Comparison of ENCODE assay signal across 8 cellular contexts in genomic region chr20:47276856-47277541, GRCh38.
DNase-seq lines count a peak whose midpoint lies in the region; ATAC-seq, FAIRE-seq and TF ChIP-seq lines count a peak whose summit lies in the region.

No MANE protein-coding gene starts in this region.

- peak overlapping the region; percentile 19 for H3K9ac ChIP-seq in skeletal muscle satellite cell (ENCODE audit: low read depth, low read length)

- no peak for DNase-seq in GM23338 (ENCODE audit: low spot score)
- peak; percentile 44 to 87 (median 71) for DNase-seq in adrenal gland
- peak; percentile 68 for DNase-seq in left cardiac atrium
- DNase-seq in GOT3 (lab: John Stamatoyannopoulos, UW) = no peak
- no peak for DNase-seq in NCI-H524 (lab: John Stamatoyannopoulos, UW)
- no peak for DNase-seq in D721Med (ENCODE audit: insufficient read length, low spot score)

- no peak overlapping the region for H3K4me2 ChIP-seq in GM23338
- H3K4me2 ChIP-seq in skeletal muscle satellite cell (ENCODE audit: low read length) = peak overlapping the region; percentile 58

- H3F3A ChIP-seq in GM23338 (replicated peaks; ENCODE audit: low read depth) = peaks cover 53% of the 10 kb centered on the region

- H3K27me3 ChIP-seq in GM23338 (ENCODE audit: insufficient read depth) = no peaks in the 10 kb centered on the region
- no peaks in the 10 kb centered on the region for H3K27me3 ChIP-seq in adrenal gland
- no peaks in the 10 kb centered on the region for H3K27me3 ChIP-seq in skeletal muscle satellite cell (ENCODE audit: control insufficient read depth, insufficient read depth, low read length)

- WGBS in adrenal gland, 4 donors = 29 to 48% (median 42%) methylated on average over 8 of the region's 8 CpGs

- no peak overlapping the region for H2AFZ ChIP-seq in GM23338

- H3K27ac ChIP-seq in GM23338 (ENCODE audit: low read depth) (peak overlapping the region; percentile 61), adrenal gland (peak overlapping the region in 4 of 5 donors; percentile 63 to 85 (median 78))

- peaks cover 18% of the 10 kb centered on the region for H3K27me3 Mint-ChIP-seq in GM23338 (ENCODE audit: insufficient read depth, low read depth, poor library complexity)

- no peak for FAIRE-seq in D721Med (lab: Jason Lieb, UNC)

- H3K9me3 ChIP-seq in adrenal gland (replicated peaks in 1 of 3) (no peaks in the 10 kb centered on the region), skeletal muscle satellite cell (replicated peaks; ENCODE audit: low read length) (no peaks in the 10 kb centered on the region)

- no peak overlapping the region for H3K4me3 ChIP-seq in GM23338
- no peak overlapping the region for H3K4me3 ChIP-seq in adrenal gland
- H3K4me3 ChIP-seq in skeletal muscle satellite cell (ENCODE audit: low read length) = no peak overlapping the region

- H3K9me3 Mint-ChIP-seq in GM23338 = no peaks in the 10 kb centered on the region

- peaks cover 90% of the 10 kb centered on the region for H3K36me3 Mint-ChIP-seq in GM23338 (ENCODE audit: low read depth)

- H3K9me2 ChIP-seq in GM23338 (ENCODE audit: insufficient read depth) = no peaks in the 10 kb centered on the region

- peaks cover 45% of the 10 kb centered on the region for H3K4me1 Mint-ChIP-seq in GM23338

- TF ChIP-seq CTCF in GM23338 (conservative IDR thresholded peaks at IDR 0.05; ENCODE audit: low read depth in 2 of 2) (no peak), adrenal gland (IDR thresholded peaks at IDR 0.05) (no peak), D721Med (IDR thresholded peaks at IDR 0.05; ENCODE audit: insufficient read depth, missing control alignments) (no peak)

- H3K4me3 Mint-ChIP-seq in GM23338 = no peak overlapping the region

- peaks cover 10% of the 10 kb centered on the region; the same call in 1 of the 2 replicates for H4K20me1 ChIP-seq in GM23338 (replicated peaks; ENCODE audit: insufficient read depth)

- H3K4me1 ChIP-seq in GM23338 (ENCODE audit: insufficient read depth) (0 out of 2 replicates have a peak, but pooled peaks cover 10% of the 10 kb centered on the region), adrenal gland (replicated peaks in 1 of 2) (peaks cover 45 to 67% of the 10 kb centered on the region in 2 donors), skeletal muscle satellite cell (ENCODE audit: control insufficient read depth, insufficient read depth, low read length) (peaks cover 68% of the 10 kb centered on the region)

- H3K36me3 ChIP-seq in GM23338 (ENCODE audit: insufficient read depth) (peaks cover 42% of the 10 kb centered on the region), adrenal gland (replicated peaks in 1 of 2) (peaks cover 0 to 37% of the 10 kb centered on the region in 2 donors), skeletal muscle satellite cell (ENCODE audit: insufficient read depth, low read length) (peaks cover 58% of the 10 kb centered on the region)

- peaks cover 87% of the 10 kb centered on the region for H3K79me2 ChIP-seq in GM23338 (replicated peaks; ENCODE audit: insufficient read depth)

- no peak for ATAC-seq in GM23338
- peak; percentile 28 to 77 for ATAC-seq in left cardiac atrium
- ATAC-seq in GM21447 (IDR thresholded peaks at IDR 0.05; ENCODE audit: unreplicated experiment) = no peak

- H3K27ac Mint-ChIP-seq in GM23338 = no peak overlapping the region; the same call in 1 of the 2 replicates

- intact Hi-C loops in adrenal gland (cut with DNase I) (loop anchor here (5.0 kb wide), 2 partner anchors 85 to 105 kb away; no protein-coding TSS in a partner anchor), left cardiac atrium (cut with DNase I) (loop anchor here (5.0 to 10.0 kb wide), 3 partner anchors 35 to 338 kb away; no protein-coding TSS in a partner anchor)

- TF ChIP-seq POLR2A in adrenal gland (IDR thresholded peaks at IDR 0.05) = no peak

TF ChIP-seq in GM23338, 12 proteins besides CTCF, POLR2A, EP300 and RAD21 (continues in another document):
- TF ChIP-seq ZNF462 (CRISPR knock-in tag; IDR thresholded peaks at IDR 0.05) (no peak), ETS1 (IDR thresholded peaks at IDR 0.05) (no peak), POLR2AphosphoS5 (IDR thresholded peaks at IDR 0.05; ENCODE audit: low read depth) (no peak), STAT1 (IDR thresholded peaks at IDR 0.05; ENCODE audit: unreplicated experiment) (no peak), EZH2 (IDR thresholded peaks at IDR 0.05; ENCODE audit: low read depth, unreplicated experiment) (no peak), NANOG (IDR thresholded peaks at IDR 0.05; ENCODE audit: borderline replicate concordance) (no peak)

Comparison
In these comparisons a context has a peak if more than half of its experiments do, and no peak if none do; other contexts are left out.
1. ATAC-seq: peak in left cardiac atrium (2 of 2); none in GM23338 (single experiment) and GM21447 (single experiment).
2. DNase-seq: peak in adrenal gland (7 of 7) and left cardiac atrium (single experiment); none in GM23338 (single experiment), GOT3 (single experiment), NCI-H524 (0 of 2) and D721Med (single experiment).